ENCODE assay signal across 3 cellular contexts in the genomic region with DNA sequence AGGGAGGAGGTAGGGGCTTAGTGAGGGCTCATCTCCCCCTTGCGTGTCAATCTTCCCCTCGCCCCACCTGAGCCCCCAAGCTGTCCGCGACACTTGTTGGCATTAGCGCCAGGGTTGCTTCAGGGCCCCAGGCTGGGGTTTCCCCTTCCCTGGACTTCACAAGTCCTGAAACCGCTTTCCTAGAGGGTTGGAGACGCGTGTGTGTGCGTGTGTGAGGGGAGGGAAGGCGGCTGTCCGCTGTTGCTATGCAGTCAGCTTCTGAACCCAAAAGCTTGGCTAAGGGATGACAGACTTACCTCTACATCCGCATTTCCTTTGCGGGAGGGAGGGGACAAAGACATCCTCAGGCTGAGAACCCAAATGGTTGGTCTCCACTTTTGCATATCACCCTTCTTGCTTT.
A peak's percentile ranks its signal among the peaks of the same experiment; 100 is the strongest.
TF ChIP-seq lines count a peak whose summit lies in the region.

No MANE protein-coding gene starts in this region.

TF ChIP-seq in SK-N-SH, 30 proteins besides CTCF, POLR2A, EP300 and RAD21:
- TF ChIP-seq RXRA (IDR thresholded peaks at IDR 0.05; ENCODE audit: borderline replicate concordance, low read depth) (no peak), FOXJ3 (CRISPR knock-in tag; IDR thresholded peaks at IDR 0.05) (no peak), MAX (IDR thresholded peaks at IDR 0.05; ENCODE audit: low read depth) (no peak), ELF1 (IDR thresholded peaks at IDR 0.05) (no peak), RFX5 (IDR thresholded peaks at IDR 0.05; ENCODE audit: low read length) (0 out of 2 replicates have a peak, but pooled peaks have one; percentile 12)
- TF ChIP-seq, protein P1, sequence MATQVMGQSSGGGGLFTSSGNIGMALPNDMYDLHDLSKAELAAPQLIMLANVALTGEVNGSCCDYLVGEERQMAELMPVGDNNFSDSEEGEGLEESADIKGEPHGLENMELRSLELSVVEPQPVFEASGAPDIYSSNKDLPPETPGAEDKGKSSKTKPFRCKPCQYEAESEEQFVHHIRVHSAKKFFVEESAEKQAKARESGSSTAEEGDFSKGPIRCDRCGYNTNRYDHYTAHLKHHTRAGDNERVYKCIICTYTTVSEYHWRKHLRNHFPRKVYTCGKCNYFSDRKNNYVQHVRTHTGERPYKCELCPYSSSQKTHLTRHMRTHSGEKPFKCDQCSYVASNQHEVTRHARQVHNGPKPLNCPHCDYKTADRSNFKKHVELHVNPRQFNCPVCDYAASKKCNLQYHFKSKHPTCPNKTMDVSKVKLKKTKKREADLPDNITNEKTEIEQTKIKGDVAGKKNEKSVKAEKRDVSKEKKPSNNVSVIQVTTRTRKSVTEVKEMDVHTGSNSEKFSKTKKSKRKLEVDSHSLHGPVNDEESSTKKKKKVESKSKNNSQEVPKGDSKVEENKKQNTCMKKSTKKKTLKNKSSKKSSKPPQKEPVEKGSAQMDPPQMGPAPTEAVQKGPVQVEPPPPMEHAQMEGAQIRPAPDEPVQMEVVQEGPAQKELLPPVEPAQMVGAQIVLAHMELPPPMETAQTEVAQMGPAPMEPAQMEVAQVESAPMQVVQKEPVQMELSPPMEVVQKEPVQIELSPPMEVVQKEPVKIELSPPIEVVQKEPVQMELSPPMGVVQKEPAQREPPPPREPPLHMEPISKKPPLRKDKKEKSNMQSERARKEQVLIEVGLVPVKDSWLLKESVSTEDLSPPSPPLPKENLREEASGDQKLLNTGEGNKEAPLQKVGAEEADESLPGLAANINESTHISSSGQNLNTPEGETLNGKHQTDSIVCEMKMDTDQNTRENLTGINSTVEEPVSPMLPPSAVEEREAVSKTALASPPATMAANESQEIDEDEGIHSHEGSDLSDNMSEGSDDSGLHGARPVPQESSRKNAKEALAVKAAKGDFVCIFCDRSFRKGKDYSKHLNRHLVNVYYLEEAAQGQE (IDR thresholded peaks at IDR 0.05; ENCODE audit: low read depth, low read length): no peak

TF ChIP-seq in SK-N-SH treated with all-trans-retinoic acid at 6 μM for 48 hours, 23 proteins besides CTCF, POLR2A, EP300 and RAD21:
- TF ChIP-seq ISL1 (CRISPR knock-in tag; IDR thresholded peaks at IDR 0.05) (no peak), RARB (CRISPR knock-in tag; IDR thresholded peaks at IDR 0.05) (no peak), ZNF8 (CRISPR knock-in tag; IDR thresholded peaks at IDR 0.05) (no peak), ZFP30 (CRISPR knock-in tag; IDR thresholded peaks at IDR 0.05) (no peak), ARNTL (CRISPR knock-in tag; IDR thresholded peaks at IDR 0.05; ENCODE audit: borderline replicate concordance, low read depth) (no peak), ZNF565 (CRISPR knock-in tag; conservative IDR thresholded peaks at IDR 0.05; ENCODE audit: low read depth) (no peak), CSDC2 (CRISPR knock-in tag; IDR thresholded peaks at IDR 0.05) (no peak), SNAI2 (CRISPR knock-in tag; IDR thresholded peaks at IDR 0.05) (no peak), ZNF70 (CRISPR knock-in tag; IDR thresholded peaks at IDR 0.05) (no peak)
- TF ChIP-seq, protein P2, sequence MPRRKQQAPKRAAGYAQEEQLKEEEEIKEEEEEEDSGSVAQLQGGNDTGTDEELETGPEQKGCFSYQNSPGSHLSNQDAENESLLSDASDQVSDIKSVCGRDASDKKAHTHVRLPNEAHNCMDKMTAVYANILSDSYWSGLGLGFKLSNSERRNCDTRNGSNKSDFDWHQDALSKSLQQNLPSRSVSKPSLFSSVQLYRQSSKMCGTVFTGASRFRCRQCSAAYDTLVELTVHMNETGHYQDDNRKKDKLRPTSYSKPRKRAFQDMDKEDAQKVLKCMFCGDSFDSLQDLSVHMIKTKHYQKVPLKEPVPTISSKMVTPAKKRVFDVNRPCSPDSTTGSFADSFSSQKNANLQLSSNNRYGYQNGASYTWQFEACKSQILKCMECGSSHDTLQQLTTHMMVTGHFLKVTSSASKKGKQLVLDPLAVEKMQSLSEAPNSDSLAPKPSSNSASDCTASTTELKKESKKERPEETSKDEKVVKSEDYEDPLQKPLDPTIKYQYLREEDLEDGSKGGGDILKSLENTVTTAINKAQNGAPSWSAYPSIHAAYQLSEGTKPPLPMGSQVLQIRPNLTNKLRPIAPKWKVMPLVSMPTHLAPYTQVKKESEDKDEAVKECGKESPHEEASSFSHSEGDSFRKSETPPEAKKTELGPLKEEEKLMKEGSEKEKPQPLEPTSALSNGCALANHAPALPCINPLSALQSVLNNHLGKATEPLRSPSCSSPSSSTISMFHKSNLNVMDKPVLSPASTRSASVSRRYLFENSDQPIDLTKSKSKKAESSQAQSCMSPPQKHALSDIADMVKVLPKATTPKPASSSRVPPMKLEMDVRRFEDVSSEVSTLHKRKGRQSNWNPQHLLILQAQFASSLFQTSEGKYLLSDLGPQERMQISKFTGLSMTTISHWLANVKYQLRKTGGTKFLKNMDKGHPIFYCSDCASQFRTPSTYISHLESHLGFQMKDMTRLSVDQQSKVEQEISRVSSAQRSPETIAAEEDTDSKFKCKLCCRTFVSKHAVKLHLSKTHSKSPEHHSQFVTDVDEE (CRISPR knock-in tag; IDR thresholded peaks at IDR 0.05): no peak
- TF ChIP-seq, protein P3, sequence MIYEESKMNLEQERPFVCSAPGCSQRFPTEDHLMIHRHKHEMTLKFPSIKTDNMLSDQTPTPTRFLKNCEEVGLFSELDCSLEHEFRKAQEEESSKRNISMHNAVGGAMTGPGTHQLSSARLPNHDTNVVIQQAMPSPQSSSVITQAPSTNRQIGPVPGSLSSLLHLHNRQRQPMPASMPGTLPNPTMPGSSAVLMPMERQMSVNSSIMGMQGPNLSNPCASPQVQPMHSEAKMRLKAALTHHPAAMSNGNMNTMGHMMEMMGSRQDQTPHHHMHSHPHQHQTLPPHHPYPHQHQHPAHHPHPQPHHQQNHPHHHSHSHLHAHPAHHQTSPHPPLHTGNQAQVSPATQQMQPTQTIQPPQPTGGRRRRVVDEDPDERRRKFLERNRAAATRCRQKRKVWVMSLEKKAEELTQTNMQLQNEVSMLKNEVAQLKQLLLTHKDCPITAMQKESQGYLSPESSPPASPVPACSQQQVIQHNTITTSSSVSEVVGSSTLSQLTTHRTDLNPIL (CRISPR knock-in tag; IDR thresholded peaks at IDR 0.05; ENCODE audit: low read depth): no peak

TF ChIP-seq in H1, 55 proteins besides CTCF, POLR2A, EP300 and RAD21:
- TF ChIP-seq NANOG (IDR thresholded peaks at IDR 0.05; ENCODE audit: insufficient read depth, low read depth, low read length, poor library complexity, severe bottlenecking) (no peak), GTF2F1 (IDR thresholded peaks at IDR 0.05; ENCODE audit: borderline replicate concordance, low read depth, low read length) (no peak), MAX (IDR thresholded peaks at IDR 0.05) (no peak)
TF ChIP-seq in H1: peak in this region for 0.
